ENCODE assay signal across 9 cellular contexts in genomic region chr16:19375561-19376158, GRCh38. TPM values are rescaled to one million over a fixed set of nuclear protein-coding genes. Genes with fewer than 3 reads are reported as not detected.
A peak's percentile ranks its signal among the peaks of the same experiment; 100 is the strongest.
DNase-seq lines count a peak whose midpoint lies in the region; ATAC-seq and TF ChIP-seq lines count a peak whose summit lies in the region.
"Had no signal": no experiment of that assay in that cellular context is flagged by ENCODE, and none has a peak within 500 bp of the region (broad histone marks: within the 10 kb centered on the region; RNA-seq: fewer than 3 reads in every experiment).

No MANE protein-coding gene starts in this region.

- no peaks in the 10 kb centered on the region for H3K9me3 ChIP-seq in BE2C
- no peaks in the 10 kb centered on the region for H3K9me3 ChIP-seq in adipocyte (ENCODE audit: control insufficient read depth, low read length)
- H3K9me3 ChIP-seq in right atrium auricular region: no peaks in the 10 kb centered on the region
- H3K9me3 ChIP-seq in gastrocnemius medialis: no peaks in the 10 kb centered on the region

- H3K4me1 ChIP-seq in BE2C (no peaks in the 10 kb centered on the region), adipocyte (ENCODE audit: control insufficient read depth, insufficient read depth, low read length) (no peaks in the 10 kb centered on the region), right atrium auricular region (no peaks in the 10 kb centered on the region), gastrocnemius medialis (no peaks in the 10 kb centered on the region)

- H3K36me3 ChIP-seq in BE2C: no peaks in the 10 kb centered on the region
- no peaks in the 10 kb centered on the region for H3K36me3 ChIP-seq in adipocyte (ENCODE audit: control insufficient read depth, insufficient read depth, low read length, severe bottlenecking)
- no peaks in the 10 kb centered on the region for H3K36me3 ChIP-seq in right atrium auricular region
- H3K36me3 ChIP-seq in gastrocnemius medialis: no peaks in the 10 kb centered on the region

- DNase-seq in BE2C (peak; percentile 52), GM20000 (ENCODE audit: low spot score) (peak; percentile 72), NCI-H510A treated with DMSO at 0.1 percent for 48 hours (lab: John Stamatoyannopoulos, UW) (peak; percentile 99), adipocyte (ENCODE audit: low read depth) (peak; percentile 82), right atrium auricular region (ENCODE audit: low spot score) (no peak), gastrocnemius medialis (no peak)

- intact Hi-C loops in gastrocnemius medialis (cut with DNase I; ENCODE audit: low total_unique reads): loop anchor here (1.0 to 5.0 kb wide), 3 partner anchors 208 to 393 kb away; partner anchors contain the start of genes SYT17 and TMC7

- TF ChIP-seq POLR2A in gastrocnemius medialis (IDR thresholded peaks at IDR 0.05): no peak

- in situ Hi-C loops in gastrocnemius medialis (cut with MboI; ENCODE audit: low sequenced_read_pairs in 4 of 4): loop anchor here (5.0 to 10.0 kb wide), 4 partner anchors 201 to 293 kb away; no protein-coding TSS in a partner anchor

- no peak overlapping the region for H3K9ac ChIP-seq in adipocyte (ENCODE audit: low read length)

- H3K27me3 ChIP-seq in BE2C: no peaks in the 10 kb centered on the region
- H3K27me3 ChIP-seq in adipocyte (replicated peaks; ENCODE audit: control insufficient read depth, insufficient read depth, low read length): peaks cover 7% of the 10 kb centered on the region
- H3K27me3 ChIP-seq in right atrium auricular region: no peaks in the 10 kb centered on the region
- H3K27me3 ChIP-seq in gastrocnemius medialis: no peaks in the 10 kb centered on the region

- TF ChIP-seq CTCF in BE2C (IDR thresholded peaks at IDR 0.05; ENCODE audit: low read depth, low read length): peak; percentile 84
- peak; percentile 39 for TF ChIP-seq CTCF in GM20000 (IDR thresholded peaks at IDR 0.05; ENCODE audit: extremely low read depth, missing control alignments)
- peak; percentile 69 to 90 for TF ChIP-seq CTCF in right atrium auricular region (IDR thresholded peaks at IDR 0.05)
- peak; percentile 67 to 81 (median 76) for TF ChIP-seq CTCF in gastrocnemius medialis (IDR thresholded peaks at IDR 0.05 in 4 of 5, conservative IDR thresholded peaks at IDR 0.05 in 1 of 5)

- H3K4me3 ChIP-seq in BE2C (ENCODE audit: low read depth, low read length) (no peak overlapping the region), adipocyte (ENCODE audit: low read length) (no peak overlapping the region), right atrium auricular region (no peak overlapping the region), gastrocnemius medialis (no peak overlapping the region)

- H3K27ac ChIP-seq in right atrium auricular region (no peak overlapping the region), gastrocnemius medialis (no peak overlapping the region)

- peak; percentile 51 to 56 for ATAC-seq in gastrocnemius medialis
- no peak for ATAC-seq in HG03378 (IDR thresholded peaks at IDR 0.05; ENCODE audit: unreplicated experiment)
- no peak for ATAC-seq in GM19467 (IDR thresholded peaks at IDR 0.05; ENCODE audit: unreplicated experiment)

RNA-seq across cellular contexts. Expression of gene TMC5, which starts 42.0 kb away (rescaled TPM):
- polyA plus RNA-seq in BE2C (2012; ENCODE audit: insufficient read depth, insufficient read length, low read depth): not detected
- total RNA-seq in right atrium auricular region (under 1 TPM in 1 of 2 donors, not detected in 1; 0.16 TPM), gastrocnemius medialis (under 1 TPM in 1 of 4 donors, not detected in 3; 0.19 TPM)
- polyA plus RNA-seq: immature natural killer cell had no signal

Comparison
In these comparisons a context has a peak if more than half of its experiments do, and no peak if none do; other contexts are left out.
1. DNase-seq: peak in BE2C (single experiment), GM20000 (single experiment), NCI-H510A treated with DMSO at 0.1 percent for 48 hours (single experiment) and adipocyte (single experiment); none in right atrium auricular region (single experiment) and gastrocnemius medialis (0 of 2).
2. ATAC-seq: peak in gastrocnemius medialis (2 of 2); none in HG03378 (single experiment) and GM19467 (single experiment).
3. Peak in every context shown above with its lines, with median percentiles within 50 percentile points of each other: CTCF ChIP-seq.